Comparison of ENCODE assay signal across 8 cellular contexts in the genomic region with DNA sequence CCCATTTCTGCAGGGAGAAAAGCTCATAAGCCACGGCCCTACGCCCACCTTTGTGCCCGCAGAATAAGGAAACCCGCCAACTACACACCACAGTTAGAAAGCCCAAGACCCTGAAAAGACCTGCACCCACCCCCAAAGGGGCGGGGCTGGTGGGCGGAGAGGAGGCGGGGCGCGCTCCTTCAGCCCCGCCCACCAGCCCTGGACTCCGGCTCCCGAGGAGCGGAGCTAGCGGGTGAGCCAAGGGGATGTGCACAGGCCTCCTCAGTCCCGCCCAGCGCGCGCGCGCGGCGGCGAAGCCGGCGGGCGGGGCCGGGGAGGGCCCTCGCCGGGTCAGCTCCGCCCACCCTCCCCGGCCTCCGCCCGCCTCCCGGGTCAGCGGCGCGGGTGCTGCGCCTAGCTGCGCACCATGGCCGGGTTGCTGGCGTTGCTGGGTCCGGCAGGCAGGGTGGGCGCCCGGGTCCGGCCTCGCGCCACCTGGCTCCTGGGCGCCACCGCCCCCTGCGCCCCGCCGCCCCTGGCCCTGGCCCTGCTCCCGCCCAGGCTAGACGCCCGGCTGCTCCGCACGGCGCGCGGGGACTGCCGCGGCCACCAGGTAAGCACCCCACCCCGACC. TPM values are rescaled to one million over a fixed set of nuclear protein-coding genes. Genes with fewer than 3 reads are reported as not detected.
DNase-seq lines count a peak whose midpoint lies in the region; ATAC-seq, FAIRE-seq and TF ChIP-seq lines count a peak whose summit lies in the region.

A gene with protein sequence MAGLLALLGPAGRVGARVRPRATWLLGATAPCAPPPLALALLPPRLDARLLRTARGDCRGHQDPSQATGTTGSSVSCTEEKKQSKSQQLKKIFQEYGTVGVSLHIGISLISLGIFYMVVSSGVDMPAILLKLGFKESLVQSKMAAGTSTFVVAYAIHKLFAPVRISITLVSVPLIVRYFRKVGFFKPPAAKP (plus strand): TSS at position 375 of the 612 bp plus-strand sequence. CDS start 32 bp downstream, at position 407.

- peak within 1 kb of the TSS; percentile 100 for H3K4me3 ChIP-seq in ACC112 (ENCODE audit: low read depth, low read length)
- H3K4me3 ChIP-seq in kidney (ENCODE audit: low read length in 2 of 2) = peak within 1 kb of the TSS; percentile 80 to 84

- H3K4me1 ChIP-seq in ACC112 (ENCODE audit: control insufficient read depth, insufficient read depth, low read length, unreplicated experiment) (peaks cover 16% of the 10 kb centered on the region), kidney (ENCODE audit: control insufficient read depth in 1 of 2, insufficient read depth in 1 of 2, low read depth in 1 of 2, low read length in 2 of 2) (peaks cover 8 to 11% of the 10 kb centered on the region in 2 donors)

- peak within 1 kb of the TSS; percentile 91 for H2AFZ ChIP-seq in ACC112 (ENCODE audit: low read length, unreplicated experiment)

- H3K9me3 ChIP-seq in kidney (ENCODE audit: control insufficient read depth in 1 of 2, low read length in 2 of 2) = no peaks in the 10 kb centered on the region

- H3K9ac ChIP-seq in kidney (ENCODE audit: low read length in 2 of 2) = peak within 1 kb of the TSS; percentile 62 to 81

- H3K27ac ChIP-seq in ACC112 (ENCODE audit: low read depth, low read length) (peak within 1 kb of the TSS; percentile 43; the same call in 1 of the 2 replicates), kidney (ENCODE audit: low read depth in 2 of 2, low read length in 2 of 2) (peak within 1 kb of the TSS in 1 of 2 donors; percentile 76)

- H3K79me2 ChIP-seq in ACC112 (ENCODE audit: control insufficient read depth, insufficient read depth, low read length, unreplicated experiment) = peaks cover 16% of the 10 kb centered on the region

- H3K36me3 ChIP-seq in ACC112 (ENCODE audit: insufficient read depth, low read length) (no peaks in the 10 kb centered on the region), kidney (ENCODE audit: control insufficient read depth in 1 of 2, insufficient read depth in 2 of 2, low read length in 2 of 2) (no peaks in the 10 kb centered on the region)

- no peak for FAIRE-seq in kidney (lab: Jason Lieb, UNC)

- ATAC-seq in GM18907 (IDR thresholded peaks at IDR 0.05; ENCODE audit: unreplicated experiment) = peak; percentile 95
- ATAC-seq in HG03139 (IDR thresholded peaks at IDR 0.05; ENCODE audit: unreplicated experiment) = peak; percentile 99

- peaks cover 6% of the 10 kb centered on the region; the same call in 1 of the 2 replicates for H3K27me3 ChIP-seq in ACC112 (ENCODE audit: insufficient read depth, low read length)

- intact Hi-C loops in kidney (cut with DNase I) = no loop called here

- TF ChIP-seq CTCF in kidney (IDR thresholded peaks at IDR 0.05; ENCODE audit: borderline replicate concordance, extremely low read depth, insufficient read depth) = no peak

- DNase-seq in NCI-H226 (peak; percentile 80), cerebellum (ENCODE audit: low spot score) (peak; percentile 98), kidney (peak; percentile 95)
- DNase-seq in activated CD4-positive, alpha-beta T cell treated with anti-CD3 and anti-CD28 coated beads for 24 hours (ENCODE audit: low read depth in 2 of 2) = peak; percentile 62 to 69
- DNase-seq in stimulated activated CD4-positive, alpha-beta T cell treated with anti-CD3 and anti-CD28 coated beads, Interleukin-15, amount 100 ng/mL, for 1 hour (ENCODE audit: low read depth in 1 of 2, low spot score in 1 of 2) = peak; percentile 72 to 73

RNA-seq across cellular contexts. Expression of the gene that starts here (rescaled TPM):
- 22.0 TPM for total RNA-seq in cerebellum
- 27.2 TPM for total RNA-seq in kidney
- 34.5 TPM for polyA plus RNA-seq in kidney (ENCODE audit: insufficient read depth, low read depth, low replicate concordance)
